Comparison of ENCODE assay signal across 9 cellular contexts in genomic region chr7:90212149-90212495, GRCh38. TPM values are rescaled to one million over a fixed set of nuclear protein-coding genes. Genes with fewer than 3 reads are reported as not detected.
DNase-seq lines count a peak whose midpoint lies in the region; ATAC-seq and TF ChIP-seq lines count a peak whose summit lies in the region.
"Had no signal": no experiment of that assay in that cellular context is flagged by ENCODE, and none has a peak within 500 bp of the region (broad histone marks: within the 10 kb centered on the region; RNA-seq: fewer than 3 reads in every experiment).

No MANE protein-coding gene starts in this region.

- no peak overlapping the region for H3K27ac Mint-ChIP-seq in natural killer cell treated with Interleukin-12 subunit alpha and Interleukin-12 subunit beta and Interleukin-15 and Interleukin-18, amount 100 ng/mL, for 72 hours
- H3K27ac Mint-ChIP-seq: CD8-positive, alpha-beta T cell had no signal

- peaks cover 19% of the 10 kb centered on the region for H3K27me3 ChIP-seq in left ventricle myocardium inferior (ENCODE audit: low read depth)
- peaks cover 0 to 15% (median 0%) of the 10 kb centered on the region in 45 donors for H3K27me3 ChIP-seq in dorsolateral prefrontal cortex
- no peaks in the 10 kb centered on the region for H3K27me3 ChIP-seq in vagina

- intact Hi-C loops in left ventricle myocardium inferior (cut with micrococcal nuclease) (no loop called here), cardiac septum (cut with DNase I) (loop anchor here (5.0 kb wide), 1 partner anchor 40 kb away; no protein-coding TSS in a partner anchor), dorsolateral prefrontal cortex (cut with DNase I) (loop anchor here in 1 of 2 donors (5.0 kb wide), 1 partner anchor 35 kb away; no protein-coding TSS in a partner anchor), vagina (cut with DNase I) (no loop called here)

- H3K4me3 ChIP-seq in left ventricle myocardium inferior (peak overlapping the region; percentile 84), dorsolateral prefrontal cortex (peak overlapping the region; percentile 36 to 84 (median 68)), mesodermal cell (ENCODE audit: extremely low read depth, insufficient read depth, low read length, poor library complexity, severe bottlenecking) (peak overlapping the region; percentile 51), vagina (peak overlapping the region; percentile 65 to 89)

- no peaks in the 10 kb centered on the region for H3K9me3 ChIP-seq in left ventricle myocardium inferior (replicated peaks)
- H3K9me3 ChIP-seq in mesodermal cell (ENCODE audit: control insufficient read depth, low read length), result no peaks in the 10 kb centered on the region
- H3K9me3 ChIP-seq in vagina, result no peaks in the 10 kb centered on the region

- no peak overlapping the region for H3K4me3 Mint-ChIP-seq in natural killer cell treated with Interleukin-12 subunit alpha and Interleukin-12 subunit beta and Interleukin-15 and Interleukin-18, amount 100 ng/mL, for 72 hours
- H3K4me3 Mint-ChIP-seq: CD8-positive, alpha-beta T cell had no signal

- no peak for DNase-seq in left ventricle myocardium inferior
- DNase-seq in cardiac septum (ENCODE audit: low spot score), result no peak
- no peak for DNase-seq in dorsolateral prefrontal cortex
- DNase-seq in vagina (ENCODE audit: extremely low spot score in 2 of 2), result no peak
- DNase-seq in natural killer cell treated with Interleukin-12 subunit alpha and Interleukin-12 subunit beta and Interleukin-15 and Interleukin-18, amount 100 ng/mL, for 72 hours (ENCODE audit: low spot score), result no peak
- no peak for DNase-seq in putamen (ENCODE audit: low spot score)
- DNase-seq: CD8-positive, alpha-beta T cell had no signal

- peaks cover 0 to 5% of the 10 kb centered on the region in 2 donors for H3K4me1 Mint-ChIP-seq in natural killer cell treated with Interleukin-12 subunit alpha and Interleukin-12 subunit beta and Interleukin-15 and Interleukin-18, amount 100 ng/mL, for 72 hours (ENCODE audit: low read depth in 2 of 2)

- no peak for TF ChIP-seq POLR2A in vagina (IDR thresholded peaks at IDR 0.05)

- 0% methylated on average over 1 of the region's 6 CpGs for WGBS in mesodermal cell (ENCODE audit: insufficient coverage in 2 of 2), 2 experiments

- ATAC-seq in natural killer cell treated with Interleukin-12 subunit alpha and Interleukin-12 subunit beta and Interleukin-15 and Interleukin-18, amount 100 ng/mL, for 72 hours, result no peak
- no peak for ATAC-seq in HG03280 (IDR thresholded peaks at IDR 0.05; ENCODE audit: unreplicated experiment)
- ATAC-seq: CD8-positive, alpha-beta T cell had no signal

- H3K27ac ChIP-seq in left ventricle myocardium inferior (replicated peaks) (peak overlapping the region; percentile 85), dorsolateral prefrontal cortex (peak overlapping the region in 58 of 59 donors; percentile 6 to 95 (median 87)), mesodermal cell (ENCODE audit: low read depth, low read length, severe bottlenecking) (no peak overlapping the region), vagina (peak overlapping the region; percentile 78)

- TF ChIP-seq CTCF in left ventricle myocardium inferior (IDR thresholded peaks at IDR 0.05; ENCODE audit: borderline replicate concordance) (no peak), dorsolateral prefrontal cortex (IDR thresholded peaks at IDR 0.05 in 54 of 56, conservative IDR thresholded peaks at IDR 0.05 in 2 of 56; ENCODE audit: low read depth in 1 of 56, partially characterized antibody in 56 of 56) (no peak), vagina (IDR thresholded peaks at IDR 0.05) (no peak)

- H3K36me3 ChIP-seq in left ventricle myocardium inferior (no peaks in the 10 kb centered on the region), mesodermal cell (ENCODE audit: control insufficient read depth, insufficient read depth, low read length) (no peaks in the 10 kb centered on the region), vagina (no peaks in the 10 kb centered on the region)

- H3K36me3 Mint-ChIP-seq in natural killer cell treated with Interleukin-12 subunit alpha and Interleukin-12 subunit beta and Interleukin-15 and Interleukin-18, amount 100 ng/mL, for 72 hours, result no peaks in the 10 kb centered on the region
- H3K36me3 Mint-ChIP-seq: CD8-positive, alpha-beta T cell had no signal

- H3K9me3 Mint-ChIP-seq in natural killer cell treated with Interleukin-12 subunit alpha and Interleukin-12 subunit beta and Interleukin-15 and Interleukin-18, amount 100 ng/mL, for 72 hours, result no peaks in the 10 kb centered on the region
- H3K9me3 Mint-ChIP-seq: CD8-positive, alpha-beta T cell had no signal

- peaks cover 6 to 10% of the 10 kb centered on the region in 2 donors for H3K27me3 Mint-ChIP-seq in natural killer cell treated with Interleukin-12 subunit alpha and Interleukin-12 subunit beta and Interleukin-15 and Interleukin-18, amount 100 ng/mL, for 72 hours

- H3K4me1 ChIP-seq in left ventricle myocardium inferior (peaks cover 34% of the 10 kb centered on the region), mesodermal cell (ENCODE audit: control insufficient read depth, insufficient read depth, low read length, poor library complexity, severe bottlenecking) (peaks cover 4% of the 10 kb centered on the region), vagina (peaks cover 20% of the 10 kb centered on the region)

RNA-seq across cellular contexts. Expression of gene STEAP2, which starts 0.6 kb away (rescaled TPM):
- 6.1 TPM for total RNA-seq in left ventricle myocardium inferior
- 15.9 TPM for total RNA-seq in cardiac septum
- 10 to 100 TPM; 15.5 to 92.8 (median 53.9) TPM for total RNA-seq in dorsolateral prefrontal cortex
- polyA plus RNA-seq in mesodermal cell (2013, experiment 1 of 2), result 0.52 TPM
- polyA plus RNA-seq in mesodermal cell (2013, experiment 2 of 2), result 0.30 TPM
- 32.2 TPM for total RNA-seq in vagina
- total RNA-seq in natural killer cell treated with Interleukin-12 subunit alpha and Interleukin-12 subunit beta and Interleukin-15 and Interleukin-18, amount 100 ng/mL, for 72 hours, result 1 to 10 TPM; 1.8 to 3.1 TPM
- total RNA-seq: CD8-positive, alpha-beta T cell had no signal

RNA-seq across cellular contexts. Expression of gene CFAP69, which starts 32.9 kb away (rescaled TPM):
- total RNA-seq in left ventricle myocardium inferior, result 3.8 TPM
- 3.6 TPM for total RNA-seq in cardiac septum
- total RNA-seq in dorsolateral prefrontal cortex, result 10 to 100 TPM in 115 of 120 experiments, 1 to 10 TPM in 5; 7.1 to 31.7 (median 16.0) TPM
- 0.85 TPM for polyA plus RNA-seq in mesodermal cell (2013, experiment 1 of 2)
- polyA plus RNA-seq in mesodermal cell (2013, experiment 2 of 2), result 2.4 TPM
- total RNA-seq in vagina, result 2.7 TPM
- total RNA-seq in natural killer cell treated with Interleukin-12 subunit alpha and Interleukin-12 subunit beta and Interleukin-15 and Interleukin-18, amount 100 ng/mL, for 72 hours, result under 1 TPM; 0.21 to 0.33 TPM
- total RNA-seq: CD8-positive, alpha-beta T cell had no signal

RNA-seq across cellular contexts. Expression of gene STEAP1, which starts 57.9 kb away (rescaled TPM):
- total RNA-seq in left ventricle myocardium inferior, result 1.2 TPM
- total RNA-seq in cardiac septum, result 6.5 TPM
- total RNA-seq in dorsolateral prefrontal cortex, result 1 to 10 TPM in 118 of 120 experiments, under 1 TPM in 2; 0.78 to 8.2 (median 3.8) TPM
- polyA plus RNA-seq in mesodermal cell (2013, experiment 1 of 2), result 3.4 TPM
- polyA plus RNA-seq in mesodermal cell (2013, experiment 2 of 2), result 3.7 TPM
- total RNA-seq in vagina, result 24.3 TPM
- 10 to 100 TPM; 13.2 to 37.2 TPM for total RNA-seq in natural killer cell treated with Interleukin-12 subunit alpha and Interleukin-12 subunit beta and Interleukin-15 and Interleukin-18, amount 100 ng/mL, for 72 hours
- total RNA-seq: CD8-positive, alpha-beta T cell had no signal
